In the genomic region with DNA sequence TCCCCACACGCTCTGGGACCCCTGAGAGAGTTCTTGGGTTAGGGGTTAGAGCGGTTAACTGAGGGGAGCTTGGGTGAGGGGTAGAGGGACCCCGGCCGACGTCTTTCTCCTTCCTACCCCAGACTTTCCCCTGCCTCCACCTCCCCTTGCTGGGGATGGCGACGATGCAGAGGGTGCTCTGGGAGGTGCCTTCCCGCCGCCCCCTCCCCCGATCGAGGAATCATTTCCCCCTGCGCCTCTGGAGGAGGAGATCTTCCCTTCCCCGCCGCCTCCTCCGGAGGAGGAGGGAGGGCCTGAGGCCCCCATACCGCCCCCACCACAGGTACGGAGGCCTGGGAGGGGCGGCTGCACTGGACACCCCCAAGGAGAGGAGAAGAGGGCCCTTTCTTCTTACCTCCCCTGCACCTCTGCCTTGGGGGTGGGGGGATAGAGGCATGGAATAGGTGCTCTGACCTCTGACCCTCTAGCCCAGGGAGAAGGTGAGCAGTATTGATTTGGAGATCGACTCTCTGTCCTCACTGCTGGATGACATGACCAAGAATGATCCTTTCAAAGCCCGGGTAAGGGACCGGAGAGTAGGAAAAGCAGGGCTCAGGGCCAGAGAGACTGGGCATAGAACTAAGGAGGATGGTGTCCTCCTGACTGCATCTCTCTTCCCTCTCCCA, we compare ENCODE assay signal across 7 cellular contexts. TPM values are rescaled to one million over a fixed set of nuclear protein-coding genes. Genes with fewer than 3 reads are reported as not detected.
DNase-seq lines count a peak whose midpoint lies in the region; ATAC-seq lines count a peak whose summit lies in the region.

No MANE protein-coding gene starts in this region.

- ATAC-seq in stimulated activated naive CD8-positive, alpha-beta T cell treated with anti-CD3 and anti-CD28 coated beads, Interleukin-15, amount 100 ng/mL, for 72 hours: no peak
- no peak for ATAC-seq in HG03571 (IDR thresholded peaks at IDR 0.05; ENCODE audit: unreplicated experiment)

- H3K27ac Mint-ChIP-seq in activated naive CD8-positive, alpha-beta T cell treated with anti-CD3 and anti-CD28 coated beads for 36 hours: peak overlapping the region; percentile 58
- H3K27ac Mint-ChIP-seq in immature natural killer cell: peak overlapping the region in 5 of 6 donors; percentile 37 to 71 (median 60)
- H3K27ac Mint-ChIP-seq in stimulated activated naive CD8-positive, alpha-beta T cell treated with anti-CD3 and anti-CD28 coated beads, Interleukin-15, amount 100 ng/mL, for 72 hours: peak overlapping the region in 1 of 2 donors; percentile 13

- H3K27me3 ChIP-seq in HUES48 (ENCODE audit: control insufficient read depth, insufficient read depth, low read length): no peaks in the 10 kb centered on the region

- no peaks in the 10 kb centered on the region for H3K9me3 ChIP-seq in HUES48 (ENCODE audit: control insufficient read depth, insufficient read depth, low read length)

- H3K4me3 ChIP-seq in HUES48 (ENCODE audit: low read depth, low read length): peak overlapping the region; percentile 96

- peaks cover 8% of the 10 kb centered on the region for H3K36me3 Mint-ChIP-seq in activated naive CD8-positive, alpha-beta T cell treated with anti-CD3 and anti-CD28 coated beads for 36 hours
- H3K36me3 Mint-ChIP-seq in immature natural killer cell: no peaks in the 10 kb centered on the region

- peak overlapping the region; percentile 89 for H3K9ac ChIP-seq in HUES48 (ENCODE audit: low read depth, low read length)

- H3K4me3 Mint-ChIP-seq in activated naive CD8-positive, alpha-beta T cell treated with anti-CD3 and anti-CD28 coated beads for 36 hours: peak overlapping the region; percentile 76
- peak overlapping the region in 2 of 5 donors; percentile 53 to 74 for H3K4me3 Mint-ChIP-seq in immature natural killer cell
- peak overlapping the region; percentile 64 to 79 for H3K4me3 Mint-ChIP-seq in stimulated activated naive CD8-positive, alpha-beta T cell treated with anti-CD3 and anti-CD28 coated beads, Interleukin-15, amount 100 ng/mL, for 72 hours

- no peak for DNase-seq in activated naive CD8-positive, alpha-beta T cell treated with anti-CD3 and anti-CD28 coated beads for 36 hours
- DNase-seq in immature natural killer cell (no peak), NCI-H2081 (lab: John Stamatoyannopoulos, UW) (no peak), cortex of kidney (lab: John Stamatoyannopoulos, UW) (no peak)
- no peak for DNase-seq in stimulated activated naive CD8-positive, alpha-beta T cell treated with anti-CD3 and anti-CD28 coated beads, Interleukin-15, amount 100 ng/mL, for 72 hours

- H3K36me3 ChIP-seq in HUES48 (ENCODE audit: control insufficient read depth, insufficient read depth, low read length): peaks cover 46% of the 10 kb centered on the region

- peak overlapping the region; percentile 99 for H3K27ac ChIP-seq in HUES48 (ENCODE audit: low read depth, low read length)

- peaks cover 29% of the 10 kb centered on the region for H3K4me1 Mint-ChIP-seq in activated naive CD8-positive, alpha-beta T cell treated with anti-CD3 and anti-CD28 coated beads for 36 hours
- H3K4me1 Mint-ChIP-seq in immature natural killer cell: peaks cover 24 to 27% of the 10 kb centered on the region in 2 donors
- peaks cover 24% of the 10 kb centered on the region for H3K4me1 Mint-ChIP-seq in stimulated activated naive CD8-positive, alpha-beta T cell treated with anti-CD3 and anti-CD28 coated beads, Interleukin-15, amount 100 ng/mL, for 72 hours

- H3K9me3 Mint-ChIP-seq in activated naive CD8-positive, alpha-beta T cell treated with anti-CD3 and anti-CD28 coated beads for 36 hours: no peaks in the 10 kb centered on the region
- H3K9me3 Mint-ChIP-seq in immature natural killer cell: no peaks in the 10 kb centered on the region
- no peaks in the 10 kb centered on the region for H3K9me3 Mint-ChIP-seq in stimulated activated naive CD8-positive, alpha-beta T cell treated with anti-CD3 and anti-CD28 coated beads, Interleukin-15, amount 100 ng/mL, for 72 hours

- peaks cover 31% of the 10 kb centered on the region for H3K4me1 ChIP-seq in HUES48 (ENCODE audit: control insufficient read depth, insufficient read depth, low read length)

- no peaks in the 10 kb centered on the region for H3K27me3 Mint-ChIP-seq in activated naive CD8-positive, alpha-beta T cell treated with anti-CD3 and anti-CD28 coated beads for 36 hours
- H3K27me3 Mint-ChIP-seq in immature natural killer cell (ENCODE audit: low read depth in 3 of 3): peaks cover 0 to 12% (median 3%) of the 10 kb centered on the region in 3 donors
- H3K27me3 Mint-ChIP-seq in stimulated activated naive CD8-positive, alpha-beta T cell treated with anti-CD3 and anti-CD28 coated beads, Interleukin-15, amount 100 ng/mL, for 72 hours: no peaks in the 10 kb centered on the region

RNA-seq across cellular contexts. Expression of a gene that starts 1.1 kb away (rescaled TPM):
- total RNA-seq in activated naive CD8-positive, alpha-beta T cell treated with anti-CD3 and anti-CD28 coated beads for 36 hours: 100 to 1,000 TPM; 116 to 118 TPM
- polyA plus RNA-seq in immature natural killer cell: 100 to 1,000 TPM in 1 of 3 donors, 10 to 100 TPM in 2; 50.7 to 144 (median 51.9) TPM

RNA-seq across cellular contexts. Expression of a gene that starts 19.7 kb away (rescaled TPM):
- 1 to 10 TPM; 1.7 to 2.0 TPM for total RNA-seq in activated naive CD8-positive, alpha-beta T cell treated with anti-CD3 and anti-CD28 coated beads for 36 hours
- 1 to 10 TPM; 1.2 to 2.3 (median 1.9) TPM for polyA plus RNA-seq in immature natural killer cell

RNA-seq across cellular contexts. Expression of a gene that starts 26.4 kb away (rescaled TPM):
- total RNA-seq in activated naive CD8-positive, alpha-beta T cell treated with anti-CD3 and anti-CD28 coated beads for 36 hours: 1 to 10 TPM; 2.3 to 3.4 TPM
- under 1 TPM in 2 of 3 donors, not detected in 1; 0.22 to 0.51 TPM for polyA plus RNA-seq in immature natural killer cell
